Comparison of ENCODE assay signal across 28 cellular contexts in genomic region chr1:53408755-53409129, GRCh38. TPM values are rescaled to one million over a fixed set of nuclear protein-coding genes. Genes with fewer than 3 reads are reported as not detected.
"Had no signal": no experiment of that assay in that cellular context is flagged by ENCODE, and none has a peak within 500 bp of the region (broad histone marks: within the 10 kb centered on the region; RNA-seq: fewer than 3 reads in every experiment).

No MANE protein-coding gene starts in this region.

- H3K27ac ChIP-seq: ascending aorta, body of pancreas, Peyer's patch, RWPE1, SJCRH30 had no signal

- H3K9me3 Mint-ChIP-seq: activated naive CD4-positive, alpha-beta T cell treated with anti-CD3 and anti-CD28 coated beads, Interleukin-2, amount 50 U/mL, for 72 hours; activated naive CD8-positive, alpha-beta T cell treated with anti-CD3 and anti-CD28 coated beads, Interleukin-2, amount 50 U/mL, for 24 hours; activated T-cell treated with anti-CD3 and anti-CD28 coated beads, Interleukin-2, amount 50 U/mL, for 4 hours; T-helper 2 cell treated with Interferon-gamma antibody and Interleukin-4, amounts not matched to agents 5 μg/mL and 100 μg/mL, for 36 hours had no signal

- H3K27me3 ChIP-seq: ascending aorta, Peyer's patch had no signal

- ATAC-seq: activated CD4-positive, CD25-positive, alpha-beta regulatory T cell treated with anti-CD3 and anti-CD28 coated beads, Interleukin-2, amount 50 U/mL, for 24 hours; activated naive CD4-positive, alpha-beta T cell treated with anti-CD3 and anti-CD28 coated beads, Interleukin-2, amount 50 U/mL, for 72 hours; activated T-cell treated with anti-CD3 and anti-CD28 coated beads, Interleukin-2, amount 50 U/mL, for 4 hours; body of pancreas had no signal

- H3K4me1 ChIP-seq: ascending aorta, Peyer's patch, SJCRH30 had no signal

- FAIRE-seq: bronchial epithelial cell, K562 had no signal

- DNase-seq: activated CD4-positive, alpha-beta T cell treated with anti-CD3 and anti-CD28 coated beads for 4 hours; activated CD4-positive, alpha-beta T cell treated with anti-CD3 and anti-CD28 coated beads, Interleukin-2, amount 50 U/mL, for 4 hours; activated CD8-positive, alpha-beta memory T cell treated with anti-CD3 and anti-CD28 coated beads for 24 hours; activated effector memory CD4-positive, alpha-beta T cell treated with anti-CD3 and anti-CD28 coated beads, Interleukin-2, amount 50 U/mL, for 16 hours; activated naive CD4-positive, alpha-beta T cell treated with Interleukin-2 at 50 U/mL for 16 hours; activated naive CD8-positive, alpha-beta T cell treated with anti-CD3 and anti-CD28 coated beads, Interleukin-2, amount 50 U/mL, for 24 hours; activated T-cell treated with anti-CD3 and anti-CD28 coated beads, Interleukin-2, amount 50 U/mL, for 4 hours; amniotic stem cell; body of pancreas; Karpas-422; MM.1S; NCI-H1105; NCI-H1436; NCI-H2081; NCI-H510A treated with DMSO at 0.1 percent for 48 hours; NK-92 treated with Interleukin-12 subunit alpha and Interleukin-12 subunit beta, amount 100 ng/mL, for 24 hours; Peyer's patch; Right ventricle myocardium superior; SJCRH30; SK-N-SH had no signal

- H3K4me3 Mint-ChIP-seq: activated naive CD8-positive, alpha-beta T cell treated with anti-CD3 and anti-CD28 coated beads, Interleukin-2, amount 50 U/mL, for 24 hours; activated T-cell treated with anti-CD3 and anti-CD28 coated beads, Interleukin-2, amount 50 U/mL, for 4 hours; T-helper 2 cell treated with Interferon-gamma antibody and Interleukin-4, amounts not matched to agents 5 μg/mL and 100 μg/mL, for 36 hours had no signal

- H3K4me2 ChIP-seq: SK-N-SH had no signal

- H3K9me3 ChIP-seq: ascending aorta, body of pancreas, Peyer's patch, SJCRH30, SK-N-SH had no signal

- H3K4me3 ChIP-seq: ascending aorta, body of pancreas, K562, Peyer's patch, SJCRH30 had no signal

- H3K9ac ChIP-seq: SK-N-SH had no signal

- H3K36me3 ChIP-seq: ascending aorta, Peyer's patch, SJCRH30 had no signal

- H3K36me3 Mint-ChIP-seq: activated naive CD4-positive, alpha-beta T cell treated with anti-CD3 and anti-CD28 coated beads, Interleukin-2, amount 50 U/mL, for 72 hours had no signal

RNA-seq across cellular contexts. Expression of gene DMRTB1, which starts 50.5 kb away (rescaled TPM):
- total RNA-seq: activated naive CD4-positive, alpha-beta T cell treated with anti-CD3 and anti-CD28 coated beads, Interleukin-2, amount 50 U/mL, for 72 hours; activated T-cell treated with anti-CD3 and anti-CD28 coated beads, Interleukin-2, amount 50 U/mL, for 4 hours; ascending aorta; body of pancreas; bronchial epithelial cell; Peyer's patch; Right ventricle myocardium superior; SJCRH30; T-helper 1 cell treated with Interleukin-12 subunit alpha and Interleukin-12 subunit beta and Interleukin-4 antibody, amounts not matched to agents 30 ng/mL and 1 ng/mL, for 36 hours had no signal
- polyA plus RNA-seq: SK-N-SH had no signal
